Comparison of ENCODE assay signal across 8 cellular contexts in genomic region chr20:20712474-20713243, GRCh38. TPM values are rescaled to one million over a fixed set of nuclear protein-coding genes. Genes with fewer than 3 reads are reported as not detected.
A peak's percentile ranks its signal among the peaks of the same experiment; 100 is the strongest.
DNase-seq lines count a peak whose midpoint lies in the region; ATAC-seq and TF ChIP-seq lines count a peak whose summit lies in the region.

RALGAPA2 (minus strand) TSS chr20:20712644; CDS start chr20:20712480, 164 bp downstream.

- peak within 1 kb of the TSS; percentile 100 for H2AFZ ChIP-seq in parathyroid adenoma

- H3K4me3 ChIP-seq in GM12875 (ENCODE audit: low read depth, low read length), result peak within 1 kb of the TSS; percentile 89
- peak within 1 kb of the TSS; percentile 90 for H3K4me3 ChIP-seq in adipocyte (ENCODE audit: low read length)
- H3K4me3 ChIP-seq in cardiac muscle cell, result peak within 1 kb of the TSS; percentile 97
- H3K4me3 ChIP-seq in parathyroid adenoma (ENCODE audit: low read depth, low read length), result peak within 1 kb of the TSS; percentile 69
- H3K4me3 ChIP-seq in tibial nerve, result peak within 1 kb of the TSS; percentile 84 to 100 (median 97)

- peak within 1 kb of the TSS; percentile 76 for H3K4me2 ChIP-seq in parathyroid adenoma (ENCODE audit: low read length)

- 0 to 1% methylated on average over 56 to 78 of the region's 87 CpGs for WGBS in tibial nerve, 2 donors

- ATAC-seq in HG02798 (IDR thresholded peaks at IDR 0.05; ENCODE audit: poor library complexity, unreplicated experiment), result peak; percentile 96

- peaks cover 6% of the 10 kb centered on the region for H3K79me2 ChIP-seq in parathyroid adenoma

- TF ChIP-seq EP300 in tibial nerve (IDR thresholded peaks at IDR 0.05), result peak; percentile 70 to 82

- H3K9ac ChIP-seq in adipocyte (ENCODE audit: low read length) (peak within 1 kb of the TSS; percentile 86), parathyroid adenoma (peak within 1 kb of the TSS; percentile 75)

- H3K36me3 ChIP-seq in adipocyte (ENCODE audit: control insufficient read depth, insufficient read depth, low read length, severe bottlenecking) (no peaks in the 10 kb centered on the region), cardiac muscle cell (no peaks in the 10 kb centered on the region), parathyroid adenoma (ENCODE audit: control insufficient read depth, insufficient read depth, low read length) (no peaks in the 10 kb centered on the region), tibial nerve (no peaks in the 10 kb centered on the region)

- peak; percentile 20 to 74 for TF ChIP-seq POLR2A in tibial nerve (IDR thresholded peaks at IDR 0.05)

- H3K4me1 ChIP-seq in adipocyte (ENCODE audit: control insufficient read depth, insufficient read depth, low read length) (peaks cover 20% of the 10 kb centered on the region), cardiac muscle cell (ENCODE audit: low read depth) (peaks cover 4% of the 10 kb centered on the region), parathyroid adenoma (peaks cover 9% of the 10 kb centered on the region), tibial nerve (peaks cover 0 to 19% (median 7%) of the 10 kb centered on the region in 4 donors)

- DNase-seq in NCI-H1436 (lab: John Stamatoyannopoulos, UW) (peak; percentile 96), T follicular helper cell (ENCODE audit: low read depth) (peak; percentile 92), adipocyte (ENCODE audit: low read depth) (peak; percentile 99), cardiac muscle cell (ENCODE audit: low read depth in 1 of 2, low spot score in 1 of 2) (peak; percentile 97 to 99), tibial nerve (ENCODE audit: low spot score in 2 of 2) (peak; percentile 94 to 97)

- H3K27ac ChIP-seq in cardiac muscle cell, result peak within 1 kb of the TSS; percentile 88
- peak within 1 kb of the TSS; percentile 82 for H3K27ac ChIP-seq in parathyroid adenoma
- peak within 1 kb of the TSS; percentile 79 to 93 (median 90) for H3K27ac ChIP-seq in tibial nerve

- H3K9me3 ChIP-seq in adipocyte (ENCODE audit: control insufficient read depth, low read length), result no peaks in the 10 kb centered on the region
- H3K9me3 ChIP-seq in cardiac muscle cell (ENCODE audit: low read depth), result no peaks in the 10 kb centered on the region
- no peaks in the 10 kb centered on the region for H3K9me3 ChIP-seq in parathyroid adenoma (ENCODE audit: control insufficient read depth, low read length)
- H3K9me3 ChIP-seq in tibial nerve, result no peaks in the 10 kb centered on the region

- H3K27me3 ChIP-seq in adipocyte (replicated peaks; ENCODE audit: control insufficient read depth, insufficient read depth, low read length) (no peaks in the 10 kb centered on the region), cardiac muscle cell (no peaks in the 10 kb centered on the region), parathyroid adenoma (ENCODE audit: control insufficient read depth, insufficient read depth, low read length) (no peaks in the 10 kb centered on the region), tibial nerve (no peaks in the 10 kb centered on the region)

- TF ChIP-seq CTCF in GM12875 (IDR thresholded peaks at IDR 0.05; ENCODE audit: borderline replicate concordance, insufficient read depth, low read depth, low read length), result no peak
- no peak for TF ChIP-seq CTCF in cardiac muscle cell (IDR thresholded peaks at IDR 0.05; ENCODE audit: low read depth, low read length)
- no peak for TF ChIP-seq CTCF in parathyroid adenoma (IDR thresholded peaks at IDR 0.05)
- peak in 1 of 5 experiments; percentile 12 for TF ChIP-seq CTCF in tibial nerve (IDR thresholded peaks at IDR 0.05)

RNA-seq across cellular contexts. Expression of gene RALGAPA2, which starts in this region (rescaled TPM):
- total RNA-seq in cardiac muscle cell (19.6 and 35.5 TPM in 2 replicates), tibial nerve (10 to 100 TPM; 20.5 to 42.9 (median 29.6) TPM)
- 12.9 and 14.5 TPM in 2 replicates for polyA plus RNA-seq in cardiac muscle cell

Comparison
In these comparisons a context has a peak if more than half of its experiments do, and no peak if none do; other contexts are left out.
1. Peak in every context shown above with its lines: DNase-seq, ATAC-seq, H3K4me3 ChIP-seq and H3K27ac ChIP-seq.